In genomic region chr20:35856866-35857265, GRCh38 we compare ENCODE assay signal across 1 cellular context.
TF ChIP-seq lines count a peak whose summit lies in the region.

No MANE protein-coding gene starts in this region.

TF ChIP-seq in WTC11, 78 proteins besides CTCF, POLR2A, EP300 and RAD21 (continued from another document):
- TF ChIP-seq AR (CRISPR knock-in tag; IDR thresholded peaks at IDR 0.05) (no peak), HMGA2 (CRISPR knock-in tag; IDR thresholded peaks at IDR 0.05) (no peak), STAT6 (CRISPR knock-in tag; conservative IDR thresholded peaks at IDR 0.05; ENCODE audit: low read depth) (no peak), RELA (CRISPR knock-in tag; IDR thresholded peaks at IDR 0.05; ENCODE audit: borderline replicate concordance) (no peak), ZNF281 (CRISPR knock-in tag; IDR thresholded peaks at IDR 0.05) (no peak), MLX (CRISPR knock-in tag; IDR thresholded peaks at IDR 0.05) (no peak), ELF4 (CRISPR knock-in tag; IDR thresholded peaks at IDR 0.05; ENCODE audit: low read depth) (no peak), ZNF121 (CRISPR knock-in tag; IDR thresholded peaks at IDR 0.05) (no peak), IRF2 (CRISPR knock-in tag; IDR thresholded peaks at IDR 0.05; ENCODE audit: borderline replicate concordance, low read depth) (no peak), USF1 (CRISPR knock-in tag; IDR thresholded peaks at IDR 0.05) (no peak), CREM (CRISPR knock-in tag; IDR thresholded peaks at IDR 0.05) (no peak), ZMAT4 (CRISPR knock-in tag; IDR thresholded peaks at IDR 0.05) (no peak), NFE2L1 (CRISPR knock-in tag; IDR thresholded peaks at IDR 0.05) (no peak), GRHL2 (CRISPR knock-in tag; IDR thresholded peaks at IDR 0.05; ENCODE audit: insufficient replicate concordance, severe bottlenecking) (no peak)
